ENCODE assay signal across 8 cellular contexts in genomic region chr4:127965803-127966175, GRCh38. TPM values are rescaled to one million over a fixed set of nuclear protein-coding genes. Genes with fewer than 3 reads are reported as not detected.
A peak's percentile ranks its signal among the peaks of the same experiment; 100 is the strongest.
DNase-seq lines count a peak whose midpoint lies in the region; ATAC-seq and TF ChIP-seq lines count a peak whose summit lies in the region.

No MANE protein-coding gene starts in this region.

- H3K4me3 Mint-ChIP-seq in CD4-positive, alpha-beta T cell: peak overlapping the region; percentile 97

- intact Hi-C loops in CD4-positive, alpha-beta T cell (cut with DNase I, micrococcal nuclease): loop anchor here (1.0 to 10.0 kb wide), 9 partner anchors 85 to 1132 kb away; partner anchors contain the start of genes LARP1B (in 2 of the 2), PLK4 (in 2 of the 2), C4orf33 (in 1 of the 2) and PGRMC2 (in 1 of the 2)
- intact Hi-C loops in posterior cingulate gyrus (cut with DNase I): loop anchor here (2.0 kb wide), 1 partner anchor 97 kb away; no protein-coding TSS in a partner anchor

- peak overlapping the region; percentile 95 for H3K27ac Mint-ChIP-seq in CD4-positive, alpha-beta T cell

- H3K27me3 ChIP-seq in CD4-positive, alpha-beta T cell (ENCODE audit: control insufficient read depth, insufficient read depth, low read length): no peaks in the 10 kb centered on the region

- H3K9me3 Mint-ChIP-seq in CD4-positive, alpha-beta T cell: no peaks in the 10 kb centered on the region

- peak overlapping the region; percentile 92 for H3K27ac ChIP-seq in CD4-positive, alpha-beta T cell (ENCODE audit: low read depth, low read length)
- peak overlapping the region; percentile 80 for H3K27ac ChIP-seq in urinary bladder (ENCODE audit: low read depth)

- peaks cover 42% of the 10 kb centered on the region for H3K36me3 Mint-ChIP-seq in CD4-positive, alpha-beta T cell (ENCODE audit: low read depth)

- ATAC-seq in CD4-positive, alpha-beta T cell (ENCODE audit: poor library complexity): peak; percentile 45
- peak; percentile 40 for ATAC-seq in GM19395 (IDR thresholded peaks at IDR 0.05; ENCODE audit: unreplicated experiment)
- ATAC-seq in HG03521 (IDR thresholded peaks at IDR 0.05; ENCODE audit: unreplicated experiment): peak; percentile 27

- POLR2A ChIA-PET in CD4-positive, alpha-beta T cell (lab: Charles Lee): interaction anchor here (0.7 to 3.5 kb wide), 18 partner anchors 9 to 1128 kb away, joined by 3 to 129 read pairs (median 4); partner anchors contain the start of genes JADE1, LARP1B, PGRMC2 and PLK4

- TF ChIP-seq CTCF in CD4-positive, alpha-beta T cell (IDR thresholded peaks at IDR 0.05): no peak

- no peaks in the 10 kb centered on the region for H3K27me3 Mint-ChIP-seq in CD4-positive, alpha-beta T cell

- no peaks in the 10 kb centered on the region for H3K9me3 ChIP-seq in CD4-positive, alpha-beta T cell (ENCODE audit: control insufficient read depth, low read length)

- peak overlapping the region; percentile 56 for H3K4me3 ChIP-seq in urinary bladder (ENCODE audit: low read depth, low read length)

- under 1% methylated on average over 15 of the region's 15 CpGs for WGBS in urinary bladder

- CTCF ChIA-PET in CD4-positive, alpha-beta T cell (lab: Charles Lee): interaction anchor here (1.1 to 2.1 kb wide), 3 partner anchors 11 to 96 kb away, joined by 4 to 6 read pairs (median 4); partner anchors contain the start of gene LARP1B

- no peaks in the 10 kb centered on the region for H3K36me3 ChIP-seq in urinary bladder (ENCODE audit: insufficient read depth)

- peak; percentile 44 to 74 (median 60) for DNase-seq in CD4-positive, alpha-beta T cell
- DNase-seq in RKO (ENCODE audit: low spot score): peak; percentile 46
- peak; percentile 65 for DNase-seq in activated gamma-delta T cell treated with Interleukin-2 at 50 U/mL for 16 hours
- DNase-seq in glomerular visceral epithelial cell (ENCODE audit: extremely low spot score): peak; percentile 43
- DNase-seq in posterior cingulate gyrus: peak; percentile 30 to 95 (median 62)

- H3K4me1 ChIP-seq in urinary bladder (ENCODE audit: insufficient read depth): no peaks in the 10 kb centered on the region

- H3K4me1 Mint-ChIP-seq in CD4-positive, alpha-beta T cell (ENCODE audit: low read depth): peaks cover 59% of the 10 kb centered on the region

RNA-seq across cellular contexts. Expression of gene ABHD18, which starts 0.6 kb away (rescaled TPM):
- total RNA-seq in CD4-positive, alpha-beta T cell: 10 to 100 TPM; 15.1 to 17.0 TPM
- 19.5 TPM for total RNA-seq in urinary bladder
- polyA plus RNA-seq in urinary bladder: 4.4 TPM

RNA-seq across cellular contexts. Expression of gene MFSD8, which starts 0.8 kb away (rescaled TPM):
- total RNA-seq in CD4-positive, alpha-beta T cell: 10 to 100 TPM; 25.0 to 28.0 TPM
- 64.4 TPM for total RNA-seq in urinary bladder
- polyA plus RNA-seq in urinary bladder: 8.9 TPM

Comparison
In these comparisons a context has a peak if more than half of its experiments do, and no peak if none do; other contexts are left out.
1. Peak in every context shown above with its lines: DNase-seq, ATAC-seq, H3K4me3 ChIP-seq and H3K27ac ChIP-seq.